2 cellular contexts compared by ENCODE assay signal in genomic region chr4:154686838-154687237, GRCh38.
TF ChIP-seq lines count a peak whose summit lies in the region.

No MANE protein-coding gene starts in this region.

TF ChIP-seq in liver, 16 proteins besides CTCF, POLR2A, EP300 and RAD21:
- TF ChIP-seq FOXA2 (IDR thresholded peaks at IDR 0.05) (no peak), FOXA1 (IDR thresholded peaks at IDR 0.05) (no peak), NR2F2 (IDR thresholded peaks at IDR 0.05) (no peak), TAF1 (conservative IDR thresholded peaks at IDR 0.05) (no peak), RXRA (IDR thresholded peaks at IDR 0.05) (no peak), ZBTB33 (IDR thresholded peaks at IDR 0.05) (no peak), SP1 (IDR thresholded peaks at IDR 0.05) (no peak)

TF ChIP-seq in HepG2, 621 proteins besides CTCF, POLR2A, EP300 and RAD21:
- no peak for TF ChIP-seq GMEB2 (CRISPR knock-in tag; IDR thresholded peaks at IDR 0.05; ENCODE audit: low read depth)
- TF ChIP-seq ZC3H13 (CRISPR knock-in tag; IDR thresholded peaks at IDR 0.05), result no peak
- no peak for TF ChIP-seq SMC3 (IDR thresholded peaks at IDR 0.05; ENCODE audit: low read length)
- no peak for TF ChIP-seq IRF9 (CRISPR knock-in tag; IDR thresholded peaks at IDR 0.05; ENCODE audit: borderline replicate concordance)
- TF ChIP-seq ZNF431 (CRISPR knock-in tag; IDR thresholded peaks at IDR 0.05; ENCODE audit: borderline replicate concordance, low read depth), result no peak
